In genomic region chr5:147573171-147573570, GRCh38 we compare ENCODE assay signal across 2 cellular contexts.
TF ChIP-seq lines count a peak whose summit lies in the region.

No MANE protein-coding gene starts in this region.

TF ChIP-seq in GM23338, 12 proteins besides CTCF, POLR2A, EP300 and RAD21 (continued from another document):
- TF ChIP-seq ZNF462 (CRISPR knock-in tag; IDR thresholded peaks at IDR 0.05): no peak
- no peak for TF ChIP-seq REST (IDR thresholded peaks at IDR 0.05; ENCODE audit: unreplicated experiment)
- TF ChIP-seq POLR2AphosphoS5 (IDR thresholded peaks at IDR 0.05; ENCODE audit: low read depth): no peak

TF ChIP-seq in WTC11, 78 proteins besides CTCF, POLR2A, EP300 and RAD21 (continued from another document):
- TF ChIP-seq ZNF512 (CRISPR knock-in tag; IDR thresholded peaks at IDR 0.05; ENCODE audit: borderline replicate concordance) (no peak), USF2 (CRISPR knock-in tag; IDR thresholded peaks at IDR 0.05) (no peak), MYBL2 (CRISPR knock-in tag; IDR thresholded peaks at IDR 0.05) (no peak), ATF6 (CRISPR knock-in tag; IDR thresholded peaks at IDR 0.05) (no peak), ERG (CRISPR knock-in tag; IDR thresholded peaks at IDR 0.05) (no peak), TCF7 (CRISPR knock-in tag; IDR thresholded peaks at IDR 0.05; ENCODE audit: low read depth) (no peak), PREB (CRISPR knock-in tag; IDR thresholded peaks at IDR 0.05; ENCODE audit: borderline replicate concordance) (no peak)
